In genomic region chr9:4116708-4117460, GRCh38 we compare ENCODE assay signal across 16 cellular contexts.
A peak's percentile ranks its signal among the peaks of the same experiment; 100 is the strongest.
DNase-seq lines count a peak whose midpoint lies in the region; ATAC-seq and TF ChIP-seq lines count a peak whose summit lies in the region.
"Had no signal": no experiment of that assay in that cellular context is flagged by ENCODE, and none has a peak within 500 bp of the region (broad histone marks: within the 10 kb centered on the region; RNA-seq: fewer than 3 reads in every experiment).

No MANE protein-coding gene starts in this region.

- POLR2A ChIA-PET in HEK293T (lab: Yijun Ruan, JAX): no interaction called here

- CTCF ChIA-PET in HEK293T (lab: Yijun Ruan, JAX): interaction anchor here (0.6 kb wide), 1 partner anchor 441 kb away, joined by 4 read pairs; no protein-coding TSS in a partner anchor

- no peak overlapping the region for H3K4me3 ChIP-seq in foreskin fibroblast (ENCODE audit: low read depth in 1 of 2, low read length in 2 of 2)
- H3K4me3 ChIP-seq in neuronal stem cell (ENCODE audit: low read length in 2 of 2): no peak overlapping the region
- H3K4me3 ChIP-seq: A549 had no signal

- H3K4me2 ChIP-seq in neuronal stem cell (ENCODE audit: insufficient read depth, low read length, poor library complexity, severe bottlenecking): no peak overlapping the region
- H3K4me2 ChIP-seq: A549 had no signal

- H3K27ac Mint-ChIP-seq in osteocyte (ENCODE audit: unreplicated experiment): peak overlapping the region; percentile 35
- H3K27ac Mint-ChIP-seq: activated naive CD8-positive, alpha-beta T cell; endodermal cell; mesothelial cell of epicardium had no signal

- no peak overlapping the region for H3K4ac ChIP-seq in neuronal stem cell (ENCODE audit: low read length)

- peaks cover 34% of the 10 kb centered on the region for H3K4me1 Mint-ChIP-seq in osteocyte (ENCODE audit: unreplicated experiment)

- peaks cover 0 to 13% of the 10 kb centered on the region in 2 donors for H3K36me3 ChIP-seq in neuronal stem cell (replicated peaks in 1 of 2; ENCODE audit: control insufficient read depth in 2 of 2, insufficient read depth in 2 of 2, low read length in 2 of 2)

- no peak overlapping the region for H3K14ac ChIP-seq in neuronal stem cell (ENCODE audit: low read length)

- no peak overlapping the region for H2AFZ ChIP-seq in neuronal stem cell (ENCODE audit: low read length)

- in situ Hi-C loops in ACHN (cut with HindIII; ENCODE audit: low pct_ligation_motif_present, low pct_unique_long_range_greater_than_20kb, low sequenced_read_pairs): no loop called here

- H2BK12ac ChIP-seq in neuronal stem cell (ENCODE audit: low read length): no peak overlapping the region

- no peak overlapping the region for H3K9ac ChIP-seq in neuronal stem cell (ENCODE audit: low read depth, low read length, poor library complexity)

- H4K8ac ChIP-seq in neuronal stem cell (ENCODE audit: low read depth, low read length): no peak overlapping the region

- H3K27ac ChIP-seq in neuronal stem cell (replicated peaks; ENCODE audit: low read length): no peak overlapping the region
- H3K27ac ChIP-seq: A549 had no signal

- no peaks in the 10 kb centered on the region for H3K9me3 Mint-ChIP-seq in osteocyte (ENCODE audit: unreplicated experiment)
- H3K9me3 Mint-ChIP-seq: activated T-cell treated with anti-CD3 and anti-CD28 coated beads, Interleukin-2, amount 50 U/mL, for 4 hours; mesothelial cell of epicardium had no signal

- no CpG with 5 or more reads among the region's 6 CpGs for WGBS in neuronal stem cell (ENCODE audit: extremely low coverage in 2 of 2, insufficient read length in 2 of 2, insufficient replicate concordance in 1 of 2), 2 donors

- H2BK120ac ChIP-seq in neuronal stem cell (ENCODE audit: low read depth, low read length): no peak overlapping the region

- peaks cover 7% of the 10 kb centered on the region for H3K36me3 Mint-ChIP-seq in osteocyte (ENCODE audit: unreplicated experiment)
- H3K36me3 Mint-ChIP-seq: activated naive CD8-positive, alpha-beta T cell; mesothelial cell of epicardium had no signal

- ATAC-seq in HG03175 (IDR thresholded peaks at IDR 0.05; ENCODE audit: unreplicated experiment) (no peak), GM18868 (IDR thresholded peaks at IDR 0.05; ENCODE audit: unreplicated experiment) (no peak)
- ATAC-seq: PC-3 had no signal

- peaks cover 5 to 14% of the 10 kb centered on the region in 2 donors for H3K9me3 ChIP-seq in neuronal stem cell (replicated peaks in 1 of 2; ENCODE audit: control insufficient read depth in 2 of 2, insufficient read depth in 1 of 2, low read depth in 1 of 2, low read length in 2 of 2)
- H3K9me3 ChIP-seq: A549 had no signal

- H3K27me3 Mint-ChIP-seq in osteocyte (ENCODE audit: unreplicated experiment): no peaks in the 10 kb centered on the region
- H3K27me3 Mint-ChIP-seq: activated naive CD8-positive, alpha-beta T cell had no signal

- no peak overlapping the region for H3K4me3 Mint-ChIP-seq in osteocyte (ENCODE audit: unreplicated experiment)
- H3K4me3 Mint-ChIP-seq: activated naive CD8-positive, alpha-beta T cell; activated T-cell treated with anti-CD3 and anti-CD28 coated beads, Interleukin-2, amount 50 U/mL, for 4 hours; endodermal cell; mesothelial cell of epicardium had no signal

- no peak for TF ChIP-seq CTCF in foreskin fibroblast (IDR thresholded peaks at IDR 0.05; ENCODE audit: low read depth, low read length)
- TF ChIP-seq CTCF in osteocyte (IDR thresholded peaks at IDR 0.05): no peak

- no peaks in the 10 kb centered on the region for H3K27me3 ChIP-seq in neuronal stem cell (ENCODE audit: control insufficient read depth in 3 of 3, insufficient read depth in 3 of 3, low read depth in 1 of 3, low read length in 3 of 3)

- H4K91ac ChIP-seq in neuronal stem cell (ENCODE audit: low read depth, low read length, poor library complexity): no peak overlapping the region

- peaks cover 5 to 9% of the 10 kb centered on the region in 2 donors for H3K4me1 ChIP-seq in neuronal stem cell (ENCODE audit: control insufficient read depth in 2 of 2, insufficient read depth in 1 of 2, low read depth in 1 of 2, low read length in 2 of 2)

- H2BK15ac ChIP-seq in neuronal stem cell (ENCODE audit: low read length): no peak overlapping the region

- H2AK5ac ChIP-seq in neuronal stem cell (ENCODE audit: low read depth, low read length): no peak overlapping the region

- no peak overlapping the region for H3K23ac ChIP-seq in neuronal stem cell (ENCODE audit: low read depth, low read length, poor library complexity)

- H3K18ac ChIP-seq in neuronal stem cell (ENCODE audit: low read length): no peak overlapping the region

- DNase-seq in ACHN: peak; percentile 51
- peak; percentile 56 for DNase-seq in amniotic epithelial cell (ENCODE audit: low read depth)
- DNase-seq in foreskin fibroblast: peak; percentile 79 to 87
- no peak for DNase-seq in osteocyte (ENCODE audit: extremely low spot score, unreplicated experiment)
- DNase-seq in HEK293T (ENCODE audit: extremely low spot score): no peak
- DNase-seq in neuronal stem cell (ENCODE audit: low spot score): no peak
- DNase-seq: NCI-H2081, NCI-H524 treated with DMSO at 0.1 percent for 48 hours, PC-3 had no signal

- no peak overlapping the region for H2BK5ac ChIP-seq in neuronal stem cell (ENCODE audit: low read length)

- no peaks in the 10 kb centered on the region for H3K79me1 ChIP-seq in neuronal stem cell (ENCODE audit: low read depth, low read length)

TF ChIP-seq in HEK293T, 16 proteins besides CTCF, POLR2A, EP300 and RAD21:
- no peak for TF ChIP-seq BHLHE40 (IDR thresholded peaks at IDR 0.05; ENCODE audit: borderline replicate concordance)
- no peak for TF ChIP-seq SUZ12 (IDR thresholded peaks at IDR 0.05)
- TF ChIP-seq FOXM1 (IDR thresholded peaks at IDR 0.05; ENCODE audit: borderline replicate concordance): no peak
- no peak for TF ChIP-seq L3MBTL2 (conservative IDR thresholded peaks at IDR 0.05)
- TF ChIP-seq PKNOX1 (IDR thresholded peaks at IDR 0.05): no peak
- no peak for TF ChIP-seq FOXK2 (IDR thresholded peaks at IDR 0.05)
- TF ChIP-seq TARDBP (IDR thresholded peaks at IDR 0.05): no peak
- no peak for TF ChIP-seq CTBP1 (IDR thresholded peaks at IDR 0.05; ENCODE audit: borderline replicate concordance)
- no peak for TF ChIP-seq ZNF384 (IDR thresholded peaks at IDR 0.05)
- TF ChIP-seq ARNT (IDR thresholded peaks at IDR 0.05): no peak
- TF ChIP-seq HDGF (IDR thresholded peaks at IDR 0.05; ENCODE audit: borderline replicate concordance): no peak
- TF ChIP-seq LEF1 (IDR thresholded peaks at IDR 0.05; ENCODE audit: borderline replicate concordance): no peak
- no peak for TF ChIP-seq SP1 (IDR thresholded peaks at IDR 0.05)
- no peak for TF ChIP-seq FOXA1 (IDR thresholded peaks at IDR 0.05)
- TF ChIP-seq ELF4 (IDR thresholded peaks at IDR 0.05): no peak

Comparison
In these comparisons a context has a peak if more than half of its experiments do, and no peak if none do; other contexts are left out.
1. DNase-seq: peak in ACHN (single experiment), amniotic epithelial cell (single experiment) and foreskin fibroblast (2 of 2); none in osteocyte (single experiment), HEK293T (single experiment) and neuronal stem cell (single experiment).